In the genomic region with DNA sequence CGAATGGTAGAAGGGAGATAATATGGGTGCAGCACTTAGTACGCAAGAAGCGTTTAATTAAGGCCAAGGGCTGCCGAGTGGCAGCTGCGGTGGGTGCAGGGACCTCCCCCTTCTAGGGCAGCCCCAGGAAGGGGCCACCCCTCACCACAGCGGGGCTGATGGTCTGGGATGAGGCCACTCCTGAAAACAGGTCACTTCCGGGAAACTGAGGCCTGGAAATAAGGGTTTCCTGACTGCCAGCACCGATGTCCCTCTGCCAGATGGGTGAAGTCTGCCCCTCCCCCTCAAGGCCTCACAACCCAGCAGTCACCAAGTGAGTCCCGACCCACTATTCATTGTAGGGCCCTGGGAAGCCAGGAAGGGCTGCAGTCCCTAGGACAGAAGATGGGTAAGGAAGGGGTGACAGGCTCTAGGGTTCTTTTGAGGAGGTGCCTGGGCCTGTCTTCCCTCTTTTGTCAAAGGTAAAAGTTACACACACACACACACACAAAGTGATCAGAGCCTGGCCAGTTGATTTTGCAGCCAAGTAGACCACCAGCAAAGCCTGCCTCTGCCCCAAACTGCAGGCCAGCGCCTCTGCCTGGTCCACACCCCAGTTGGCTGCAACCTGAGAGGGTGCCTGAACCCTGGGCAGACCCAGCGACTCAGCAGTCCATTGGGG, we compare ENCODE assay signal across 8 cellular contexts. TPM values are rescaled to one million over a fixed set of nuclear protein-coding genes. Genes with fewer than 3 reads are reported as not detected.
A peak's percentile ranks its signal among the peaks of the same experiment; 100 is the strongest.
DNase-seq lines count a peak whose midpoint lies in the region; ATAC-seq and FAIRE-seq lines count a peak whose summit lies in the region.

No MANE protein-coding gene starts in this region.

- H3K27me3 ChIP-seq in ACC112 (ENCODE audit: insufficient read depth, low read length) (no peaks in the 10 kb centered on the region), muscle layer of duodenum (ENCODE audit: low read depth, low read length) (no peaks in the 10 kb centered on the region), MG63 (no peaks in the 10 kb centered on the region)

- peak; percentile 0 for ATAC-seq in GM19463 (IDR thresholded peaks at IDR 0.05; ENCODE audit: unreplicated experiment)
- no peak for ATAC-seq in HG03108 (IDR thresholded peaks at IDR 0.05; ENCODE audit: unreplicated experiment)

- FAIRE-seq in urothelium cell line (lab: Jason Lieb, UNC) = no peak

- H3K9me3 ChIP-seq in muscle layer of duodenum (ENCODE audit: control insufficient read depth in 1 of 2, low read length in 2 of 2) (no peaks in the 10 kb centered on the region), MG63 (no peaks in the 10 kb centered on the region)

- H3K4me3 ChIP-seq in ACC112 (ENCODE audit: low read depth, low read length) = peak overlapping the region; percentile 20
- peak overlapping the region; percentile 35 to 51 for H3K4me3 ChIP-seq in muscle layer of duodenum (ENCODE audit: low read depth in 1 of 2, low read length in 2 of 2)
- no peak overlapping the region for H3K4me3 ChIP-seq in MG63

- peak overlapping the region; percentile 50 for H3K27ac ChIP-seq in ACC112 (ENCODE audit: low read depth, low read length)
- H3K27ac ChIP-seq in cingulate gyrus (ENCODE audit: low read depth, low read length) = peak overlapping the region; percentile 88
- H3K27ac ChIP-seq in muscle layer of duodenum (ENCODE audit: low read length) = peak overlapping the region; percentile 86

- H2AFZ ChIP-seq in ACC112 (ENCODE audit: low read length, unreplicated experiment) = no peak overlapping the region

- peaks cover 30% of the 10 kb centered on the region for H3K79me2 ChIP-seq in ACC112 (ENCODE audit: control insufficient read depth, insufficient read depth, low read length, unreplicated experiment)

- peak; percentile 37 for DNase-seq in NCI-H345 treated with DMSO at 0.1 percent for 48 hours (lab: John Stamatoyannopoulos, UW; ENCODE audit: unreplicated experiment)
- no peak for DNase-seq in urothelium cell line (ENCODE audit: low spot score)
- DNase-seq in MG63 = no peak

- H3K36me3 ChIP-seq in ACC112 (ENCODE audit: insufficient read depth, low read length) (peaks cover 2% of the 10 kb centered on the region; the same call in 1 of the 2 replicates), muscle layer of duodenum (ENCODE audit: control insufficient read depth in 1 of 2, insufficient read depth in 2 of 2, low read length in 2 of 2) (peaks cover 2 to 10% of the 10 kb centered on the region in 2 donors), MG63 (peaks cover 9% of the 10 kb centered on the region)

- H3K4me1 ChIP-seq in ACC112 (ENCODE audit: control insufficient read depth, insufficient read depth, low read length, unreplicated experiment) (peaks cover 67% of the 10 kb centered on the region), muscle layer of duodenum (ENCODE audit: control insufficient read depth in 1 of 2, insufficient read depth in 2 of 2, low read length in 2 of 2) (peaks cover 37 to 87% of the 10 kb centered on the region in 2 donors)

RNA-seq across cellular contexts. Expression of a gene that starts 12.5 kb away (rescaled TPM):
- 36.0 and 59.3 TPM in 2 replicates for total RNA-seq in MG63 (2014; rRNA removed; shearing (Covaris generic); ENCODE audit: low replicate concordance)
